ENCODE assay signal across 22 cellular contexts in genomic region chr12:16492240-16492639, GRCh38.
DNase-seq lines count a peak whose midpoint lies in the region; ATAC-seq and TF ChIP-seq lines count a peak whose summit lies in the region.
"Had no signal": no experiment of that assay in that cellular context is flagged by ENCODE, and none has a peak within 500 bp of the region (broad histone marks: within the 10 kb centered on the region; RNA-seq: fewer than 3 reads in every experiment).

No MANE protein-coding gene starts in this region.

- TF ChIP-seq EP300 in esophagus muscularis mucosa (IDR thresholded peaks at IDR 0.05) = no peak

- no peaks in the 10 kb centered on the region for H3K36me3 ChIP-seq in esophagus muscularis mucosa
- H3K36me3 ChIP-seq: HAP-1, SJCRH30 had no signal

- H3K27ac ChIP-seq in esophagus muscularis mucosa (replicated peaks in 1 of 4) = no peak overlapping the region
- H3K27ac ChIP-seq: HL-60, SJCRH30 had no signal

- no peaks in the 10 kb centered on the region for H3K4me1 ChIP-seq in esophagus muscularis mucosa
- H3K4me1 ChIP-seq: HAP-1, SJCRH30 had no signal

- ATAC-seq in HG03196 (IDR thresholded peaks at IDR 0.05; ENCODE audit: unreplicated experiment) = no peak
- ATAC-seq: Panc1 had no signal

- no peaks in the 10 kb centered on the region for H3K27me3 ChIP-seq in esophagus muscularis mucosa
- H3K27me3 ChIP-seq: SJCRH30 had no signal

- DNase-seq in DMS53 (lab: John Stamatoyannopoulos, UW) (peak; percentile 29), DMS53 treated with DMSO at 0.1 percent for 48 hours (lab: John Stamatoyannopoulos, UW; ENCODE audit: unreplicated experiment) (no peak), LNCaP clone FGC (ENCODE audit: low read depth) (no peak), SK-MEL-5 (ENCODE audit: low read depth, low spot score) (peak; percentile 29), iPS-NIHi11 (ENCODE audit: low spot score) (peak; percentile 10), inferior parietal cortex (ENCODE audit: extremely low spot score) (no peak), esophagus muscularis mucosa (ENCODE audit: extremely low spot score) (no peak)
- DNase-seq: 8988T, COR-L47, IMR-90, Kasumi-1, MM.1S, NCI-H1092 treated with DMSO at 0.1 percent for 48 hours, NCI-H146, NCI-H2081, NCI-H82, SJCRH30, T-helper 2 cell had no signal

- TF ChIP-seq CTCF in LNCaP clone FGC (IDR thresholded peaks at IDR 0.05; ENCODE audit: control insufficient read depth, extremely low read depth, insufficient read depth) (0 out of 2 replicates have a peak, but pooled peaks have one; percentile 6), esophagus muscularis mucosa (IDR thresholded peaks at IDR 0.05) (no peak)

- in situ Hi-C loops in SK-MEL-5 (cut with HindIII; ENCODE audit: low pct_unique_long_range_greater_than_20kb, low sequenced_read_pairs) = no loop called here

- H3K4me3 ChIP-seq in LNCaP clone FGC (ENCODE audit: low read depth, low read length) (no peak overlapping the region), esophagus muscularis mucosa (no peak overlapping the region)
- H3K4me3 ChIP-seq: HAP-1, SJCRH30 had no signal

- H3K9me3 ChIP-seq in esophagus muscularis mucosa = no peaks in the 10 kb centered on the region
- H3K9me3 ChIP-seq: HAP-1, SJCRH30 had no signal

- intact Hi-C loops in esophagus muscularis mucosa (cut with DNase I) = no loop called here

- TF ChIP-seq POLR2A in esophagus muscularis mucosa (IDR thresholded peaks at IDR 0.05; ENCODE audit: low read depth) = no peak

- WGBS in esophagus muscularis mucosa = 89% methylated on average over 4 of the region's 4 CpGs

Comparison
In these comparisons a context has a peak if more than half of its experiments do, and no peak if none do; other contexts are left out.
1. DNase-seq: peak in DMS53 (single experiment), SK-MEL-5 (single experiment) and iPS-NIHi11 (single experiment); none in DMS53 treated with DMSO at 0.1 percent for 48 hours (single experiment), LNCaP clone FGC (single experiment), inferior parietal cortex (single experiment) and esophagus muscularis mucosa (single experiment).